Comparison of ENCODE assay signal across 1 cellular context in the genomic region with DNA sequence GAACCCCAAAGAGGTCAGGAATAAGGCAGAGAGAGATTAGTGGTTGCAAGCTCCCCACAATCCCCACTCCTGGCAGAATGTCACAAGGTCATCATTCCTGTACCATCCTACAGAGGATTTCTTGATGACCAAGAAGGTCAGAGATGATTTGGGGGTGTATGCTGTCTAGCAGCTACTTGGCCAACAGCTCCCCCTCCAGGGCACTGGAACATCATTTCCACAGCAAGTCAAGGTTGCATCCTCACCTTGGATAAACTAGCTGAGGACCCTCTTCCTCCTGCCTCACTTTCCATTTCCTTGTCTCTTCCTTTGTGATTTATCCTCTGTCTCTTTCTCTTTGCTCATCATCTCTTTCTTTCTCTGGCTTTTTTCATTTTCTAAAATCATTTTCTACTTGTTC.
TF ChIP-seq lines count a peak whose summit lies in the region.

No MANE protein-coding gene starts in this region.

TF ChIP-seq in K562, 482 proteins besides CTCF, POLR2A, EP300 and RAD21 (continued from another document):
- TF ChIP-seq, protein P1, sequence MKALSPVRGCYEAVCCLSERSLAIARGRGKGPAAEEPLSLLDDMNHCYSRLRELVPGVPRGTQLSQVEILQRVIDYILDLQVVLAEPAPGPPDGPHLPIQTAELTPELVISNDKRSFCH (CRISPR knock-in tag; IDR thresholded peaks at IDR 0.05), result no peak
- TF ChIP-seq, protein P1 (tag; IDR thresholded peaks at IDR 0.05), result no peak
- TF ChIP-seq XRCC3 (IDR thresholded peaks at IDR 0.05) (no peak), SRSF3 (IDR thresholded peaks at IDR 0.05; ENCODE audit: insufficient read depth, low read length) (no peak), ZNF146 (CRISPR knock-in tag; IDR thresholded peaks at IDR 0.05; ENCODE audit: unreplicated experiment) (no peak), ZNF3 (CRISPR knock-in tag; IDR thresholded peaks at IDR 0.05) (no peak), ZFP1 (CRISPR knock-in tag; IDR thresholded peaks at IDR 0.05) (no peak), CHAMP1 (IDR thresholded peaks at IDR 0.05) (no peak), PHF20 (IDR thresholded peaks at IDR 0.05; ENCODE audit: partially characterized antibody) (no peak), RBM17 (IDR thresholded peaks at IDR 0.05; ENCODE audit: borderline replicate concordance, low read depth, low read length) (no peak)
